ENCODE assay signal across 11 cellular contexts in the genomic region with DNA sequence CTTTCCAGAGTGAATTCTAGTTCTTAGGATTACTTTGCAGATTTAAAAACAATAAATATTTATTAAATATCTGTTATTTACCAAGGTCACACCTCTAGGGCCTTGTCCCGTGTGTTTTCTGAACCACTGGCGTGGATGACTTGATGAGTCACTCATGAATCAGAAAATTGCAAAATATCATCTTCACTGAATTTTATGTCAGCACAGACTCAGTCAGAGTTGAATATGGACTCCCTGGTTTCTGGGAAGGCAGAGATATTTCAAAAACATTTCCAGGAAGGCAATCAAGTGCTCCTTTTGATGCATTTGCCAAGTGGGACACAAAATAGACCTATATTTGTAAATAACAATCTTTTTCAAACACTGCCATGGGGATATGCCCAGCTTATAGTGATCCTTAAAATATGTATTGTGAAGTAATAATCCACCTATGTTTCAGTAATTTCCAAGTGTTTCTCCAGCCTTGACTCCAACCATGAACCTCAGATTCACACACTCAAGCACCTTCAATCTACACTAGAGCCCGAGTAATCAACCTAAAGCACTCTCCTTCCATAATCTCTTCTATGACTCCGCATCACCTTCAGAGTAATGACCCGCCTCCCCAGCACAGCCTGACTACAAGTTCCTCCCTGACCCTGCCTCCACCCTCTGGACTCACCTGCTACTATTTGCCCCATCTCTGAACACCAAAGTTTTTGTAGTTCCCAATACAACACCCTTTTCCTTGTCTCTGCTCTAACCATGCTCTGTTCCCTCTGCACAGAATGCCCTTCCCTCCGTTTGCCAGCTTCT. TPM values are rescaled to one million over a fixed set of nuclear protein-coding genes. Genes with fewer than 3 reads are reported as not detected.
DNase-seq lines count a peak whose midpoint lies in the region; ATAC-seq lines count a peak whose summit lies in the region.
"Had no signal": no experiment of that assay in that cellular context is flagged by ENCODE, and none has a peak within 500 bp of the region (broad histone marks: within the 10 kb centered on the region; RNA-seq: fewer than 3 reads in every experiment).

No MANE protein-coding gene starts in this region.

- ATAC-seq in esophagus mucosa (peak; percentile 74), HG02623 (IDR thresholded peaks at IDR 0.05; ENCODE audit: unreplicated experiment) (no peak)

- DNase-seq in ELR (ENCODE audit: low read depth) = peak; percentile 78
- peak; percentile 30 for DNase-seq in NCI-H82 treated with DMSO at 0.1 percent for 48 hours (lab: John Stamatoyannopoulos, UW; ENCODE audit: unreplicated experiment)
- peak; percentile 73 for DNase-seq in skeletal muscle cell (ENCODE audit: low read depth)
- DNase-seq in NCI-H2081 treated with DMSO at 0.1 percent for 48 hours (lab: John Stamatoyannopoulos, UW) = no peak
- DNase-seq in effector CD4-positive, alpha-beta T cell = no peak
- no peak for DNase-seq in DMS 273 (lab: John Stamatoyannopoulos, UW; ENCODE audit: unreplicated experiment)
- DNase-seq: activated gamma-delta T cell, NCI-H2227 treated with DMSO at 0.1 percent for 48 hours, T-helper 9 cell had no signal

- no peak overlapping the region for H3K4me3 ChIP-seq in skeletal muscle cell (ENCODE audit: low read depth, low read length)

RNA-seq across cellular contexts. Expression of gene DPH3, which starts 24.3 kb away (rescaled TPM):
- total RNA-seq in esophagus mucosa = 12.2 TPM

RNA-seq across cellular contexts. Expression of gene OXNAD1, which starts 24.6 kb away (rescaled TPM):
- 11.0 TPM for total RNA-seq in esophagus mucosa

Comparison
In these comparisons a context has a peak if more than half of its experiments do, and no peak if none do; other contexts are left out.
1. DNase-seq: peak in ELR (single experiment), NCI-H82 treated with DMSO at 0.1 percent for 48 hours (single experiment) and skeletal muscle cell (single experiment); none in NCI-H2081 treated with DMSO at 0.1 percent for 48 hours (single experiment), effector CD4-positive, alpha-beta T cell (single experiment) and DMS 273 (single experiment).